Comparison of ENCODE assay signal across 12 cellular contexts in genomic region chr1:43373034-43373940, GRCh38. TPM values are rescaled to one million over a fixed set of nuclear protein-coding genes. Genes with fewer than 3 reads are reported as not detected.
A peak's percentile ranks its signal among the peaks of the same experiment; 100 is the strongest.
DNase-seq lines count a peak whose midpoint lies in the region; ATAC-seq and TF ChIP-seq lines count a peak whose summit lies in the region.
"Had no signal": no experiment of that assay in that cellular context is flagged by ENCODE, and none has a peak within 500 bp of the region (broad histone marks: within the 10 kb centered on the region; RNA-seq: fewer than 3 reads in every experiment).

No MANE protein-coding gene starts in this region.

- H3K4me3 ChIP-seq in fibroblast of the aortic adventitia (ENCODE audit: low read depth, low read length): no peak overlapping the region
- no peak overlapping the region for H3K4me3 ChIP-seq in aorta (ENCODE audit: low read length in 2 of 2)
- H3K4me3 ChIP-seq: Peyer's patch had no signal

- H3K27me3 ChIP-seq in aorta (ENCODE audit: control insufficient read depth in 1 of 2, insufficient read depth in 2 of 2, low read length in 1 of 2): no peaks in the 10 kb centered on the region
- H3K27me3 ChIP-seq: neutrophil, Peyer's patch had no signal

- peak; percentile 35; the same call in 2 of the 3 replicates for ATAC-seq in SK-N-SH treated with all-trans-retinoic acid at 6 μM for 48 hours
- ATAC-seq in GM21526 (IDR thresholded peaks at IDR 0.05; ENCODE audit: low FRiP score, unreplicated experiment): no peak
- no peak for ATAC-seq in aorta (ENCODE audit: low FRiP score)

- intact Hi-C loops in aorta (cut with DNase I): no loop called here

- TF ChIP-seq CTCF in fibroblast of the aortic adventitia (IDR thresholded peaks at IDR 0.05; ENCODE audit: insufficient read depth, low read length): no peak

- no peaks in the 10 kb centered on the region for H3K9me3 ChIP-seq in aorta (ENCODE audit: control insufficient read depth, low read length)
- H3K9me3 ChIP-seq: neutrophil, Peyer's patch had no signal

- H3K27ac ChIP-seq in aorta (ENCODE audit: low read depth in 1 of 2, low read length in 2 of 2): no peak overlapping the region
- H3K27ac ChIP-seq: neutrophil had no signal

- WGBS in aorta, 2 donors: 42 to 43% methylated on average over 4 of the region's 4 CpGs

- H3K36me3 ChIP-seq in aorta (ENCODE audit: control insufficient read depth in 1 of 2, insufficient read depth in 2 of 2, low read length in 1 of 2): no peaks in the 10 kb centered on the region
- H3K36me3 ChIP-seq: Peyer's patch had no signal

- H3K4me1 ChIP-seq in aorta (ENCODE audit: control insufficient read depth in 1 of 2, insufficient read depth in 2 of 2, low read length in 2 of 2): peaks cover 0 to 4% of the 10 kb centered on the region in 2 donors

- DNase-seq in ELR (ENCODE audit: low read depth) (peak; percentile 95), fibroblast of the aortic adventitia (ENCODE audit: low read depth) (peak; percentile 85), pulmonary artery endothelial cell (ENCODE audit: low read depth, low spot score) (peak; percentile 39), aorta (no peak), cortex of kidney (lab: John Stamatoyannopoulos, UW) (no peak), T-helper 9 cell (no peak)
- DNase-seq: activated CD4-positive, alpha-beta T cell treated with anti-CD3 and anti-CD28 coated beads, Interleukin-2, amount 10 ng/mL, durations not matched to agents 7 days and 5 days; NCI-H1417; Peyer's patch had no signal

TF ChIP-seq in SK-N-SH treated with all-trans-retinoic acid at 6 μM for 48 hours, 23 proteins besides CTCF, POLR2A, EP300 and RAD21:
- no peak for TF ChIP-seq POU6F1 (CRISPR knock-in tag; IDR thresholded peaks at IDR 0.05; ENCODE audit: borderline replicate concordance, low read depth)
- TF ChIP-seq SNAI2 (CRISPR knock-in tag; IDR thresholded peaks at IDR 0.05): no peak
- TF ChIP-seq BACH2 (CRISPR knock-in tag; IDR thresholded peaks at IDR 0.05; ENCODE audit: borderline replicate concordance): no peak
- TF ChIP-seq TOX (CRISPR knock-in tag; IDR thresholded peaks at IDR 0.05; ENCODE audit: borderline replicate concordance): no peak
- TF ChIP-seq TSHZ2 (CRISPR knock-in tag; IDR thresholded peaks at IDR 0.05): no peak
- no peak for TF ChIP-seq ZNF70 (CRISPR knock-in tag; IDR thresholded peaks at IDR 0.05)
- no peak for TF ChIP-seq OSR1 (CRISPR knock-in tag; IDR thresholded peaks at IDR 0.05)
- TF ChIP-seq ZFP30 (CRISPR knock-in tag; IDR thresholded peaks at IDR 0.05): no peak
- TF ChIP-seq ISL1 (CRISPR knock-in tag; IDR thresholded peaks at IDR 0.05): no peak
- TF ChIP-seq PPARA (CRISPR knock-in tag; IDR thresholded peaks at IDR 0.05; ENCODE audit: borderline replicate concordance): no peak

RNA-seq across cellular contexts. Expression of gene ELOVL1, which starts 5.5 kb away (rescaled TPM):
- total RNA-seq in fibroblast of the aortic adventitia (ENCODE audit: low replicate concordance): 18.2 and 78.5 TPM in 2 replicates
- total RNA-seq in pulmonary artery endothelial cell: 57.0 and 84.4 TPM in 2 replicates
- total RNA-seq in aorta: 10 to 100 TPM; 57.4 to 57.9 TPM
- polyA plus RNA-seq in aorta: 10 to 100 TPM; 27.8 to 60.5 TPM

RNA-seq across cellular contexts. Expression of gene CDC20, which starts 14.5 kb away (rescaled TPM):
- total RNA-seq in fibroblast of the aortic adventitia (ENCODE audit: low replicate concordance) (0.33 and 23.9 TPM in 2 replicates), pulmonary artery endothelial cell (69.2 and 189 TPM in 2 replicates), aorta (1 to 10 TPM in 1 of 2 donors, under 1 TPM in 1; 0.68 to 1.1 TPM)
- 1 to 10 TPM in 1 of 2 donors, under 1 TPM in 1; 0.36 to 1.0 TPM for polyA plus RNA-seq in aorta

RNA-seq across cellular contexts. Expression of gene MED8, which starts 16.3 kb away (rescaled TPM):
- 12.8 and 43.1 TPM in 2 replicates for total RNA-seq in fibroblast of the aortic adventitia (ENCODE audit: low replicate concordance)
- total RNA-seq in pulmonary artery endothelial cell: 44.1 and 60.8 TPM in 2 replicates
- 10 to 100 TPM; 32.6 to 34.9 TPM for total RNA-seq in aorta
- polyA plus RNA-seq in aorta: 10 to 100 TPM; 28.9 to 32.2 TPM

RNA-seq across cellular contexts. Expression of gene SZT2, which starts 16.4 kb away (rescaled TPM):
- total RNA-seq in fibroblast of the aortic adventitia (ENCODE audit: low replicate concordance) (26.0 and 35.4 TPM in 2 replicates), pulmonary artery endothelial cell (15.1 and 22.0 TPM in 2 replicates), aorta (10 to 100 TPM; 70.6 to 91.5 TPM)
- 10 to 100 TPM in 1 of 2 donors, 1 to 10 TPM in 1; 5.6 to 22.6 TPM for polyA plus RNA-seq in aorta

RNA-seq across cellular contexts. Expression of gene MPL, which starts 35.7 kb away (rescaled TPM):
- total RNA-seq in fibroblast of the aortic adventitia (ENCODE audit: low replicate concordance): not detected in 2 replicates
- total RNA-seq in pulmonary artery endothelial cell: not detected in 2 replicates
- under 1 TPM; 0.18 to 0.52 TPM for total RNA-seq in aorta
- under 1 TPM in 1 of 2 donors, not detected in 1; 0.20 TPM for polyA plus RNA-seq in aorta
- total RNA-seq: activated CD4-positive, alpha-beta T cell treated with anti-CD3 and anti-CD28 coated beads, Interleukin-2, amount 10 ng/mL, durations not matched to agents 7 days and 5 days; Peyer's patch had no signal

Comparison
In these comparisons a context has a peak if more than half of its experiments do, and no peak if none do; other contexts are left out.
1. DNase-seq: peak in ELR (single experiment), fibroblast of the aortic adventitia (single experiment) and pulmonary artery endothelial cell (single experiment); none in aorta (0 of 2), cortex of kidney (single experiment) and T-helper 9 cell (single experiment).